ENCODE assay signal across 8 cellular contexts in the genomic region with DNA sequence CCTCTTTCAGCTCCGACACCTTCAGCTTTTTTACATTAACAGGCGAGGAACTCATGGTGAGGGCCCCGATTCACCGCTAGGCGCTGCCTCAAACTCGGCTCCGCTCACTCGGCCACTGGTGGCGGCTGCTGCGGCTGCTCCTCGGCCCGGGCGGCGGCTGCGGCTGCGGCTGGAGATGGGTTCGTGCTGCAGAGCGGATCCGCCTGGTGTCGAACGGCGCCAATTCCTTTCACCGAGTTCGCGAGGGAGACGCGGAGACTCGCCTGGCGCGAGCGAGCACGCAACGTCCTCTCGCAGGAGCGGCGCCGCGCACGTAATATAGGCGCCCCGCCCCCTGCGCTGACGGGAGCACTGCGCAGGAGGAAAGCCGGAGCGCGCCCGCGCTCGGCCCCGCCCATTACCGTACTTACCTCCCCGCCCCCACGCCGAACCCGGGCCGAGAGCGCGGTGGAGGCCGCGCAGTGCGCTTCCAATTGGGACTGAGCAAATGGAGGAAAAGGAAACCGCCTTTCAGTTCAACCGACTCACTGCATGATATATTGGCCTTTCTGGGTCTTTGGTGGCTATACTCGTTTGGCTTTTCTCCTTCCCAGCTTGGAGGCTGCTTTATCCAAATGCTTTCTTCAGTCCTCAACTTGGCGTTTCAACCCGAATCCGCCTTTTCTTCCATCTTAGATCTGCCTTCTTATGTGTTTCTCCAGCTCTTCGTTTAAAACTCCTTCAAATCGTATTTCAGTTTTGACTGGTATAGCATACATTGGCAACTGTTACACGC. TPM values are rescaled to one million over a fixed set of nuclear protein-coding genes. Genes with fewer than 3 reads are reported as not detected.
DNase-seq lines count a peak whose midpoint lies in the region; ATAC-seq and TF ChIP-seq lines count a peak whose summit lies in the region.

A gene (minus strand): TSS at position 291 of the 775 bp plus-strand sequence. CDS start 236 bp downstream, at position 55.

- ATAC-seq in GM19351 (IDR thresholded peaks at IDR 0.05; ENCODE audit: unreplicated experiment) (peak; percentile 60), HG03521 (IDR thresholded peaks at IDR 0.05; ENCODE audit: unreplicated experiment) (peak; percentile 62), left lobe of liver (peak; percentile 83)

- peaks cover 0 to 1% (median 0%) of the 10 kb centered on the region in 3 donors for H3K27me3 Mint-ChIP-seq in CD14-positive monocyte (ENCODE audit: low read depth in 3 of 3)

- peak within 1 kb of the TSS; percentile 97 to 99 (median 98) for H3K27ac Mint-ChIP-seq in CD14-positive monocyte

- H3K4me1 Mint-ChIP-seq in CD14-positive monocyte, result peaks cover 36% of the 10 kb centered on the region

- DNase-seq in CD14-positive monocyte (ENCODE audit: low spot score) (peak; percentile 93), NCI-H748 (lab: John Stamatoyannopoulos, UW; ENCODE audit: unreplicated experiment) (peak; percentile 96), dedifferentiated amniotic fluid mesenchymal stem cell (ENCODE audit: extremely low spot score) (peak; percentile 94), left lobe of liver (ENCODE audit: low spot score) (peak; percentile 98)
- DNase-seq in activated CD4-positive, alpha-beta T cell treated with anti-CD3 and anti-CD28 coated beads, Interleukin-2, amount 50 U/mL, for 1 hour, result peak; percentile 93
- DNase-seq in stimulated activated CD4-positive, alpha-beta T cell treated with anti-CD3 and anti-CD28 coated beads, Interleukin-2, amount 100 ng/mL, for 4 hours (ENCODE audit: low read depth), result peak; percentile 94

- intact Hi-C loops in CD14-positive monocyte (cut with micrococcal nuclease), result loop anchor here (1.0 to 10.0 kb wide), 7 partner anchors 29 to 210 kb away; a partner anchor contains a TSS

- peak within 1 kb of the TSS; percentile 93 to 95 for H3K4me3 Mint-ChIP-seq in CD14-positive monocyte

- H3K36me3 Mint-ChIP-seq in CD14-positive monocyte, result peaks cover 25 to 30% of the 10 kb centered on the region in 2 donors

- H3K9me3 Mint-ChIP-seq in CD14-positive monocyte, result peaks cover 0 to 4% (median 0%) of the 10 kb centered on the region in 7 donors

- peak; percentile 24 for TF ChIP-seq CTCF in CD14-positive monocyte (IDR thresholded peaks at IDR 0.05)

RNA-seq across cellular contexts. Expression of the gene that starts here (rescaled TPM):
- 100 to 1,000 TPM in 1 of 2 donors, 10 to 100 TPM in 1; 71.5 to 143 TPM for polyA plus RNA-seq in CD14-positive monocyte
- 85.2 TPM for total RNA-seq in left lobe of liver

Comparison
In these comparisons a context has a peak if more than half of its experiments do, and no peak if none do; other contexts are left out.
1. Peak in every context shown above with its lines: DNase-seq and ATAC-seq.